18 cellular contexts compared by ENCODE assay signal in genomic region chrX:2550288-2551020, GRCh38. TPM values are rescaled to one million over a fixed set of nuclear protein-coding genes. Genes with fewer than 3 reads are reported as not detected.
DNase-seq lines count a peak whose midpoint lies in the region; ATAC-seq and TF ChIP-seq lines count a peak whose summit lies in the region.
"Had no signal": no experiment of that assay in that cellular context is flagged by ENCODE, and none has a peak within 500 bp of the region (broad histone marks: within the 10 kb centered on the region; RNA-seq: fewer than 3 reads in every experiment).

No MANE protein-coding gene starts in this region.

- H3K4me1 Mint-ChIP-seq in nephron, result peaks cover 32% of the 10 kb centered on the region
- H3K4me1 Mint-ChIP-seq: activated naive CD8-positive, alpha-beta T cell treated with anti-CD3 and anti-CD28 coated beads, Interleukin-2, amount 10 ng/mL, durations not matched to agents 7 days and 5 days; memory B cell had no signal

- H3K36me3 Mint-ChIP-seq in nephron (ENCODE audit: low read depth), result no peaks in the 10 kb centered on the region
- H3K36me3 Mint-ChIP-seq: activated naive CD8-positive, alpha-beta T cell treated with anti-CD3 and anti-CD28 coated beads, Interleukin-2, amount 10 ng/mL, durations not matched to agents 7 days and 5 days; memory B cell had no signal

- no peak for TF ChIP-seq CTCF in nephron (IDR thresholded peaks at IDR 0.05; ENCODE audit: unreplicated experiment in 3 of 3)

- DNase-seq in EH (ENCODE audit: low read depth) (peak; percentile 70), NCI-H187 (lab: John Stamatoyannopoulos, UW) (peak; percentile 45 to 82), SK-N-DZ (ENCODE audit: low spot score) (peak; percentile 41)
- DNase-seq: activated naive CD8-positive, alpha-beta T cell treated with anti-CD3 and anti-CD28 coated beads, Interleukin-2, amount 10 ng/mL, durations not matched to agents 7 days and 5 days; activated T-cell treated with anti-CD3 and anti-CD28 coated beads, Interleukin-2, amount 50 U/mL, for 72 hours; central memory CD4-positive, alpha-beta T cell; Karpas-422; NCI-H1694; occipital lobe; OCI-M1 had no signal

- H3K27ac Mint-ChIP-seq in nephron, result peak overlapping the region; percentile 40 to 59 (median 44)
- H3K27ac Mint-ChIP-seq: activated naive CD8-positive, alpha-beta T cell treated with anti-CD3 and anti-CD28 coated beads, Interleukin-2, amount 10 ng/mL, durations not matched to agents 7 days and 5 days; activated T-cell treated with anti-CD3 and anti-CD28 coated beads, Interleukin-2, amount 50 U/mL, for 72 hours; memory B cell; stimulated activated memory B cell treated with anti-CD40 and anti-IgM and Interleukin-4, amounts not matched to agents 10 μg/mL and 1 μg/mL and 100 μg/mL, for 72 hours had no signal

- no peak overlapping the region for H3K4me3 Mint-ChIP-seq in nephron
- H3K4me3 Mint-ChIP-seq: activated naive CD8-positive, alpha-beta T cell treated with anti-CD3 and anti-CD28 coated beads, Interleukin-2, amount 10 ng/mL, durations not matched to agents 7 days and 5 days; activated T-cell treated with anti-CD3 and anti-CD28 coated beads, Interleukin-2, amount 50 U/mL, for 72 hours; memory B cell; stimulated activated memory B cell treated with anti-CD40 and anti-IgM and Interleukin-4, amounts not matched to agents 10 μg/mL and 1 μg/mL and 100 μg/mL, for 72 hours had no signal

- peaks cover 7% of the 10 kb centered on the region for H3K27me3 Mint-ChIP-seq in nephron (ENCODE audit: low read depth)
- H3K27me3 Mint-ChIP-seq: activated naive CD8-positive, alpha-beta T cell treated with anti-CD3 and anti-CD28 coated beads, Interleukin-2, amount 10 ng/mL, durations not matched to agents 7 days and 5 days had no signal

- no peak for ATAC-seq in GM19452 (IDR thresholded peaks at IDR 0.05; ENCODE audit: unreplicated experiment)
- ATAC-seq in HG02970 (IDR thresholded peaks at IDR 0.05; ENCODE audit: low FRiP score, unreplicated experiment), result no peak
- no peak for ATAC-seq in GM21447 (IDR thresholded peaks at IDR 0.05; ENCODE audit: unreplicated experiment)
- no peak for ATAC-seq in GM21825 (IDR thresholded peaks at IDR 0.05; ENCODE audit: unreplicated experiment)
- ATAC-seq: activated T-cell treated with anti-CD3 and anti-CD28 coated beads, Interleukin-2, amount 50 U/mL, for 72 hours; SK-N-SH treated with all-trans-retinoic acid at 6 μM for 48 hours; stimulated activated memory B cell treated with anti-CD40 and anti-IgM and Interleukin-4, amounts not matched to agents 10 μg/mL and 1 μg/mL and 100 μg/mL, for 72 hours had no signal

- peaks cover 12% of the 10 kb centered on the region for H3K9me3 Mint-ChIP-seq in nephron

RNA-seq across cellular contexts. Expression of gene DHRSX, which starts 49.7 kb away (rescaled TPM):
- polyA plus RNA-seq in SK-N-DZ (2014; cell fraction: cytosol; rRNA removed), result 4.5 and 6.4 TPM in 2 replicates
- polyA plus RNA-seq in SK-N-DZ (2014; cell fraction: nucleus; rRNA removed), result 2.9 and 6.0 TPM in 2 replicates

RNA-seq across cellular contexts. Expression of gene ZBED1, which starts 49.7 kb away (rescaled TPM):
- 16.0 and 16.8 TPM in 2 replicates for polyA plus RNA-seq in SK-N-DZ (2014; cell fraction: cytosol; rRNA removed)
- polyA plus RNA-seq in SK-N-DZ (2014; cell fraction: nucleus; rRNA removed), result 2.7 and 4.3 TPM in 2 replicates
